In the genomic region with DNA sequence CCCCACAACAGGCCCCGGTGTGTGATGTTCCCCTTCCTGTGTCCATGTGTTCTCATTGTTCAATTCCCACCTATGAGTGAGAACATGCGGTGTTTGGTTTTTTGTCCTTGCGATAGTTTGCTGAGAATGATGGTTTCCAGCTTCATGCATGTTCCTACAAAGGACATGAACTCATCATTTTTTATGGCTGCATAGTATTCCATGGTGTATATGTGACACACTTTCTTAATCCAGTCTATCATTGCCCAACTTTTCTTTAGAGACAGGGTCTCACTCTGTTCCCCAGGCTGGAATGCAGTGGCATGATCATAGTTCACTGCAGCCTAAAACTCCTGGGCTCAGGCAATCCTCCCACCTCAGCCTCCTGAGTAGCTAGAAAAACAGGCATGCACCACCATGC, we compare ENCODE assay signal across 12 cellular contexts. TPM values are rescaled to one million over a fixed set of nuclear protein-coding genes. Genes with fewer than 3 reads are reported as not detected.
"Had no signal": no experiment of that assay in that cellular context is flagged by ENCODE, and none has a peak within 500 bp of the region (broad histone marks: within the 10 kb centered on the region; RNA-seq: fewer than 3 reads in every experiment).

No MANE protein-coding gene starts in this region.

RNA-seq across cellular contexts. Expression of gene MRLN, which starts 32.2 kb away (rescaled TPM):
- total RNA-seq: stomach, subcutaneous adipose tissue, suprapubic skin, testis, thoracic aorta, thyroid gland, tibial nerve, transverse colon, upper lobe of right lung, ureter, vagina had no signal
- polyA plus RNA-seq: urinary bladder had no signal
